Comparison of ENCODE assay signal across 8 cellular contexts in genomic region chr4:54233128-54233696, GRCh38. TPM values are rescaled to one million over a fixed set of nuclear protein-coding genes. Genes with fewer than 3 reads are reported as not detected.
DNase-seq lines count a peak whose midpoint lies in the region; ATAC-seq and TF ChIP-seq lines count a peak whose summit lies in the region.

No MANE protein-coding gene starts in this region.

- no peaks in the 10 kb centered on the region for H4K20me1 ChIP-seq in fibroblast of lung (ENCODE audit: control insufficient read depth, extremely low read depth, insufficient read depth, low read length)

- H3K27me3 Mint-ChIP-seq in activated T-helper 1 cell treated with anti-CD3 and anti-CD28 coated beads, Interleukin-12 subunit alpha, Interleukin-12 subunit beta, Interleukin-2, Interleukin-4 antibody, amounts not matched to agents 30 ng/mL and 10 ng/mL and 1 ng/mL, durations not matched to agents 14 hours and 24 hours and 36 hours (ENCODE audit: insufficient read depth), result peaks cover 53% of the 10 kb centered on the region
- H3K27me3 Mint-ChIP-seq in naive thymus-derived CD8-positive, alpha-beta T cell, result peaks cover 26 to 76% (median 52%) of the 10 kb centered on the region in 5 donors
- H3K27me3 Mint-ChIP-seq in stimulated activated memory B cell treated with anti-CD40 and anti-IgM and Interleukin-4, amounts not matched to agents 10 μg/mL and 1 μg/mL and 100 μg/mL, for 72 hours, result peaks cover 76% of the 10 kb centered on the region

- peak overlapping the region; percentile 35 to 72 (median 47) for H3K4me3 ChIP-seq in Peyer's patch
- peak overlapping the region; percentile 94 to 97 (median 96) for H3K4me3 ChIP-seq in fibroblast of lung (replicated peaks in 1 of 4; ENCODE audit: control extremely low read depth in 1 of 4, insufficient read depth in 1 of 4, low read depth in 3 of 4, low read length in 4 of 4)

- H3K79me2 ChIP-seq in fibroblast of lung (ENCODE audit: control insufficient read depth, insufficient read depth, low read length), result peaks cover 91% of the 10 kb centered on the region

- H3K4me3 Mint-ChIP-seq in activated T-helper 1 cell treated with anti-CD3 and anti-CD28 coated beads, Interleukin-12 subunit alpha, Interleukin-12 subunit beta, Interleukin-2, Interleukin-4 antibody, amounts not matched to agents 30 ng/mL and 10 ng/mL and 1 ng/mL, durations not matched to agents 14 hours and 24 hours and 36 hours, result peak overlapping the region; percentile 57
- H3K4me3 Mint-ChIP-seq in naive thymus-derived CD8-positive, alpha-beta T cell, result peak overlapping the region; percentile 72 to 90 (median 86)
- H3K4me3 Mint-ChIP-seq in stimulated activated memory B cell treated with anti-CD40 and anti-IgM and Interleukin-4, amounts not matched to agents 10 μg/mL and 1 μg/mL and 100 μg/mL, for 72 hours, result peak overlapping the region; percentile 66

- peak overlapping the region; percentile 80 for H3K9ac ChIP-seq in fibroblast of lung (ENCODE audit: insufficient read depth, low read length)

- H3K9me3 ChIP-seq in Peyer's patch (no peaks in the 10 kb centered on the region), fibroblast of lung (ENCODE audit: control insufficient read depth, insufficient read depth, low read depth, low read length) (no peaks in the 10 kb centered on the region)

- no peak for TF ChIP-seq POLR2A in Peyer's patch (IDR thresholded peaks at IDR 0.05)

- H3K36me3 Mint-ChIP-seq in activated T-helper 1 cell treated with anti-CD3 and anti-CD28 coated beads, Interleukin-12 subunit alpha, Interleukin-12 subunit beta, Interleukin-2, Interleukin-4 antibody, amounts not matched to agents 30 ng/mL and 10 ng/mL and 1 ng/mL, durations not matched to agents 14 hours and 24 hours and 36 hours (ENCODE audit: low read depth), result no peaks in the 10 kb centered on the region
- peaks cover 0 to 3% (median 0%) of the 10 kb centered on the region in 3 donors for H3K36me3 Mint-ChIP-seq in naive thymus-derived CD8-positive, alpha-beta T cell
- H3K36me3 Mint-ChIP-seq in stimulated activated memory B cell treated with anti-CD40 and anti-IgM and Interleukin-4, amounts not matched to agents 10 μg/mL and 1 μg/mL and 100 μg/mL, for 72 hours, result no peaks in the 10 kb centered on the region

- H3K9me3 Mint-ChIP-seq in activated T-helper 1 cell treated with anti-CD3 and anti-CD28 coated beads, Interleukin-12 subunit alpha, Interleukin-12 subunit beta, Interleukin-2, Interleukin-4 antibody, amounts not matched to agents 30 ng/mL and 10 ng/mL and 1 ng/mL, durations not matched to agents 14 hours and 24 hours and 36 hours, result no peaks in the 10 kb centered on the region
- H3K9me3 Mint-ChIP-seq in naive thymus-derived CD8-positive, alpha-beta T cell, result no peaks in the 10 kb centered on the region
- no peaks in the 10 kb centered on the region for H3K9me3 Mint-ChIP-seq in stimulated activated memory B cell treated with anti-CD40 and anti-IgM and Interleukin-4, amounts not matched to agents 10 μg/mL and 1 μg/mL and 100 μg/mL, for 72 hours

- H3K4me1 ChIP-seq in Peyer's patch (peaks cover 0 to 46% (median 9%) of the 10 kb centered on the region in 4 donors), fibroblast of lung (ENCODE audit: control insufficient read depth, extremely low read depth, insufficient read depth, low read length) (peaks cover 4% of the 10 kb centered on the region)

- TF ChIP-seq CTCF in Peyer's patch (IDR thresholded peaks at IDR 0.05) (peak in 4 of 6 experiments; percentile 66 to 80 (median 78)), fibroblast of lung (conservative IDR thresholded peaks at IDR 0.05 in 1 of 2, IDR thresholded peaks at IDR 0.05 in 1 of 2; ENCODE audit: low read depth in 1 of 2, low read length in 2 of 2) (peak; percentile 67 to 69)

- POLR2A ChIA-PET in naive thymus-derived CD8-positive, alpha-beta T cell (lab: Charles Lee), result no interaction called here

- peak overlapping the region; percentile 42 to 77 (median 70) for H3K27ac ChIP-seq in Peyer's patch
- H3K27ac ChIP-seq in fibroblast of lung (ENCODE audit: insufficient read depth, low read length), result peak overlapping the region; percentile 88

- peak; percentile 22 for DNase-seq in DMS 273 treated with DMSO at 0.1 percent for 48 hours (lab: John Stamatoyannopoulos, UW)
- DNase-seq in HuH-7.5 (ENCODE audit: low spot score), result peak; percentile 99
- peak; percentile 40 to 88 (median 85) for DNase-seq in Peyer's patch
- peak; percentile 64 for DNase-seq in activated T-helper 1 cell treated with anti-CD3 and anti-CD28 coated beads, Interleukin-12 subunit alpha, Interleukin-12 subunit beta, Interleukin-2, Interleukin-4 antibody, amounts not matched to agents 30 ng/mL and 10 ng/mL and 1 ng/mL, durations not matched to agents 14 hours and 24 hours and 36 hours (ENCODE audit: low spot score)
- DNase-seq in fibroblast of lung (ENCODE audit: low read depth in 2 of 2), result peak; percentile 88 to 89
- peak; percentile 44 to 76 (median 69) for DNase-seq in naive thymus-derived CD8-positive, alpha-beta T cell

- H2AFZ ChIP-seq in fibroblast of lung (ENCODE audit: low read length), result no peak overlapping the region

- peaks cover 12% of the 10 kb centered on the region for H3K4me1 Mint-ChIP-seq in activated T-helper 1 cell treated with anti-CD3 and anti-CD28 coated beads, Interleukin-12 subunit alpha, Interleukin-12 subunit beta, Interleukin-2, Interleukin-4 antibody, amounts not matched to agents 30 ng/mL and 10 ng/mL and 1 ng/mL, durations not matched to agents 14 hours and 24 hours and 36 hours (ENCODE audit: low read depth)
- H3K4me1 Mint-ChIP-seq in naive thymus-derived CD8-positive, alpha-beta T cell, result peaks cover 13 to 46% (median 33%) of the 10 kb centered on the region in 4 donors
- peaks cover 40% of the 10 kb centered on the region for H3K4me1 Mint-ChIP-seq in stimulated activated memory B cell treated with anti-CD40 and anti-IgM and Interleukin-4, amounts not matched to agents 10 μg/mL and 1 μg/mL and 100 μg/mL, for 72 hours

- peak; percentile 85 for ATAC-seq in GM21526 (IDR thresholded peaks at IDR 0.05; ENCODE audit: low FRiP score, unreplicated experiment)
- peak; percentile 85 to 87 for ATAC-seq in naive thymus-derived CD8-positive, alpha-beta T cell
- ATAC-seq in stimulated activated memory B cell treated with anti-CD40 and anti-IgM and Interleukin-4, amounts not matched to agents 10 μg/mL and 1 μg/mL and 100 μg/mL, for 72 hours, result peak; percentile 88

- no peaks in the 10 kb centered on the region for H3K36me3 ChIP-seq in Peyer's patch
- H3K36me3 ChIP-seq in fibroblast of lung (ENCODE audit: control insufficient read depth, insufficient read depth, low read length), result peaks cover 5% of the 10 kb centered on the region

- intact Hi-C loops in activated T-helper 1 cell treated with anti-CD3 and anti-CD28 coated beads, Interleukin-12 subunit alpha, Interleukin-12 subunit beta, Interleukin-2, Interleukin-4 antibody, amounts not matched to agents 30 ng/mL and 10 ng/mL and 1 ng/mL, durations not matched to agents 14 hours and 24 hours and 36 hours (cut with micrococcal nuclease), result loop anchor here (1.0 to 10.0 kb wide), 8 partner anchors 14 to 1688 kb away; no protein-coding TSS in a partner anchor

- H3K27ac Mint-ChIP-seq in activated T-helper 1 cell treated with anti-CD3 and anti-CD28 coated beads, Interleukin-12 subunit alpha, Interleukin-12 subunit beta, Interleukin-2, Interleukin-4 antibody, amounts not matched to agents 30 ng/mL and 10 ng/mL and 1 ng/mL, durations not matched to agents 14 hours and 24 hours and 36 hours, result no peak overlapping the region
- H3K27ac Mint-ChIP-seq in naive thymus-derived CD8-positive, alpha-beta T cell, result no peak overlapping the region
- H3K27ac Mint-ChIP-seq in stimulated activated memory B cell treated with anti-CD40 and anti-IgM and Interleukin-4, amounts not matched to agents 10 μg/mL and 1 μg/mL and 100 μg/mL, for 72 hours, result no peak overlapping the region

- H3K27me3 ChIP-seq in Peyer's patch (peaks cover 0 to 36% of the 10 kb centered on the region in 2 donors), fibroblast of lung (ENCODE audit: control insufficient read depth, insufficient read depth, low read length) (no peaks in the 10 kb centered on the region)

- peak overlapping the region; percentile 88 for H3K4me2 ChIP-seq in fibroblast of lung (ENCODE audit: extremely low read depth, insufficient read depth, low read length)

RNA-seq across cellular contexts. Expression of gene PDGFRA, which starts 4.1 kb away (rescaled TPM):
- total RNA-seq in Peyer's patch (100 to 1,000 TPM in 1 of 4 donors, 10 to 100 TPM in 3; 27.5 to 283 (median 60.2) TPM), fibroblast of lung (350 and 363 TPM in 2 replicates)
- 0.24 and 0.47 TPM in 2 replicates for total RNA-seq in activated T-helper 1 cell treated with anti-CD3 and anti-CD28 coated beads, Interleukin-12 subunit alpha, Interleukin-12 subunit beta, Interleukin-2, Interleukin-4 antibody, amounts not matched to agents 30 ng/mL and 10 ng/mL and 1 ng/mL, durations not matched to agents 14 hours and 24 hours and 36 hours
- polyA plus RNA-seq in fibroblast of lung, result 284 and 342 TPM in 2 replicates
- 148 and 177 TPM in 2 replicates for polyA plus RNA-seq in fibroblast of lung (2012)
- 184 and 245 TPM in 2 replicates for polyA minus RNA-seq in fibroblast of lung (ENCODE audit: low replicate concordance)
- not detected for total RNA-seq in naive thymus-derived CD8-positive, alpha-beta T cell
- polyA plus RNA-seq in naive thymus-derived CD8-positive, alpha-beta T cell, result not detected

Comparison
In these comparisons a context has a peak if more than half of its experiments do, and no peak if none do; other contexts are left out.
1. Peak in every context shown above with its lines: DNase-seq, ATAC-seq, H3K4me3 ChIP-seq and H3K27ac ChIP-seq.
2. DNase-seq: peak in every context shown above with its lines; median percentile 99 in HuH-7.5; 88 in fibroblast of lung; 85 in Peyer's patch; 69 in naive thymus-derived CD8-positive, alpha-beta T cell; 64 in activated T-helper 1 cell treated with anti-CD3 and anti-CD28 coated beads, Interleukin-12 subunit alpha, Interleukin-12 subunit beta, Interleukin-2, Interleukin-4 antibody, amounts not matched to agents 30 ng/mL and 10 ng/mL and 1 ng/mL, durations not matched to agents 14 hours and 24 hours and 36 hours; 22 in DMS 273 treated with DMSO at 0.1 percent for 48 hours.
3. RNA of gene PDGFRA, which starts 4.1 kb away (total RNA-seq): 350 to 363 TPM in fibroblast of lung and 27.5 to 283 TPM in Peyer's patch; 0.24 to 0.47 TPM in activated T-helper 1 cell treated with anti-CD3 and anti-CD28 coated beads, Interleukin-12 subunit alpha, Interleukin-12 subunit beta, Interleukin-2, Interleukin-4 antibody, amounts not matched to agents 30 ng/mL and 10 ng/mL and 1 ng/mL, durations not matched to agents 14 hours and 24 hours and 36 hours and not detected in naive thymus-derived CD8-positive, alpha-beta T cell; every median in the first group is over 10 times any median in the second.